Comparison of ENCODE assay signal across 11 cellular contexts in the genomic region with DNA sequence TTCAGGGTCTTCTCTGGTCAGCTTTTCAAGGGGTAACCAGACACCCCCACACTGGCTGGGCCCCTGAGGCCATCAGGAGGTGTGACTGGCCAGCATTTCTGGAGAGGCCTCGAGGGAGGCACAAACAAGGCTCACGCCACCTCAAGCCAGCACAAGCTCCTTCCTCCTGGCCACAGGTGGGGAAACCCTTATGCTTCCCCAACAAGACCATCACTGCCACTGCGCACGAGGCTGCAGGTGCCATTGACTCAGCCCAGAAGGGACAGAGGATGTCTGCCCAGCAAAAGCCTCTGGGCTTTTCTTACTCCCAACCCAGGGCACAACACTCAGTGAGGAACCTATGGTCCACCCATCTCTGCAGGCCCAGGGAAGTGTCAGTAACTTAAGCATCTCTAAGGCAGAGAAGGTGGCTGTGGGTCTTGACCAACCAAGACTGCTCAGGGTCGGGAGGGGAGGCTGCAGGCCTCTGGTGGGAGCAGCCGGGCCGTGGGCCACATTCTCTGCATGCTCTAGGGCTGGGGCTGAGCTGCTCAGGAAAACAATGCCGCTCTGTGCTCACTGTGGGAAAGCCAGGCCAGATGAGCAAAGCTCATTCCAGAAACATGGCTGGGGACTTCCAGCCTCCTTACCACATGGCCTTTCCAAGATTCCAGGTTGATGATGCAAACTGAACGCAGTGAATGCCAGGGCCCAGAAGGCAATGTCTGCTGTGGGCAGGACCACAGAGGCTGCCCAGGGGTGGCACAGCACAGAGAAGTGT. TPM values are rescaled to one million over a fixed set of nuclear protein-coding genes. Genes with fewer than 3 reads are reported as not detected.
DNase-seq lines count a peak whose midpoint lies in the region; ATAC-seq and TF ChIP-seq lines count a peak whose summit lies in the region.
"Had no signal": no experiment of that assay in that cellular context is flagged by ENCODE, and none has a peak within 500 bp of the region (broad histone marks: within the 10 kb centered on the region; RNA-seq: fewer than 3 reads in every experiment).

No MANE protein-coding gene starts in this region.

- H3K9me3 ChIP-seq in esophagus muscularis mucosa: no peaks in the 10 kb centered on the region

- DNase-seq in natural killer cell treated with Interleukin-12 subunit alpha and Interleukin-12 subunit beta and Interleukin-15 and Interleukin-18, amount 100 ng/mL, for 72 hours (ENCODE audit: low spot score): no peak
- DNase-seq in natural killer cell: no peak
- no peak for DNase-seq in esophagus muscularis mucosa (ENCODE audit: extremely low spot score)
- peak; percentile 50 for DNase-seq in mucosa of gallbladder (ENCODE audit: low spot score)
- DNase-seq in activated naive CD4-positive, alpha-beta T cell treated with anti-CD3 and anti-CD28 coated beads, Interleukin-2, amount 10 ng/mL, durations not matched to agents 7 days and 5 days: no peak
- DNase-seq in activated effector memory CD4-positive, alpha-beta T cell treated with Interleukin-2 at 50 U/mL for 16 hours: no peak
- no peak for DNase-seq in DMS114 treated with DMSO at 0.1 percent for 48 hours (lab: John Stamatoyannopoulos, UW; ENCODE audit: unreplicated experiment)
- DNase-seq: activated CD4-positive, alpha-beta T cell treated with anti-CD3 and anti-CD28 coated beads, Interleukin-2, amount 50 U/mL, for 1 hour; NCI-H1048 had no signal

- no peaks in the 10 kb centered on the region for H3K27me3 Mint-ChIP-seq in natural killer cell treated with Interleukin-12 subunit alpha and Interleukin-12 subunit beta and Interleukin-15 and Interleukin-18, amount 100 ng/mL, for 72 hours
- peaks cover 0 to 7% of the 10 kb centered on the region in 2 donors for H3K27me3 Mint-ChIP-seq in natural killer cell (ENCODE audit: low read depth in 2 of 2)
- H3K27me3 Mint-ChIP-seq in activated naive CD4-positive, alpha-beta T cell treated with anti-CD3 and anti-CD28 coated beads, Interleukin-2, amount 10 ng/mL, durations not matched to agents 7 days and 5 days: peaks cover 11% of the 10 kb centered on the region

- no peak for TF ChIP-seq EP300 in esophagus muscularis mucosa (IDR thresholded peaks at IDR 0.05)

- CTCF ChIA-PET in activated naive CD4-positive, alpha-beta T cell treated with anti-CD3 and anti-CD28 coated beads, Interleukin-2, amount 10 ng/mL, durations not matched to agents 7 days and 5 days (lab: Charles Lee): interaction anchor here (1.5 to 3.1 kb wide), 2 partner anchors 38 to 59 kb away, joined by 3 to 32 read pairs; no protein-coding TSS in a partner anchor

- peak overlapping the region; percentile 46 to 61 (median 46) for H3K27ac ChIP-seq in esophagus muscularis mucosa (replicated peaks in 1 of 4)
- H3K27ac ChIP-seq: C4-2B had no signal

- peak overlapping the region; percentile 47 to 78 for H3K27ac Mint-ChIP-seq in natural killer cell treated with Interleukin-12 subunit alpha and Interleukin-12 subunit beta and Interleukin-15 and Interleukin-18, amount 100 ng/mL, for 72 hours
- peak overlapping the region in 1 of 2 donors; percentile 57 for H3K27ac Mint-ChIP-seq in natural killer cell
- no peak overlapping the region for H3K27ac Mint-ChIP-seq in activated naive CD4-positive, alpha-beta T cell treated with anti-CD3 and anti-CD28 coated beads, Interleukin-2, amount 10 ng/mL, durations not matched to agents 7 days and 5 days

- no peaks in the 10 kb centered on the region for H3K27me3 ChIP-seq in esophagus muscularis mucosa

- H3K4me3 ChIP-seq in esophagus muscularis mucosa: no peak overlapping the region

- no peaks in the 10 kb centered on the region for H3K9me3 Mint-ChIP-seq in natural killer cell treated with Interleukin-12 subunit alpha and Interleukin-12 subunit beta and Interleukin-15 and Interleukin-18, amount 100 ng/mL, for 72 hours
- H3K9me3 Mint-ChIP-seq in natural killer cell: no peaks in the 10 kb centered on the region
- no peaks in the 10 kb centered on the region for H3K9me3 Mint-ChIP-seq in activated naive CD4-positive, alpha-beta T cell treated with anti-CD3 and anti-CD28 coated beads, Interleukin-2, amount 10 ng/mL, durations not matched to agents 7 days and 5 days

- 67% methylated on average over 6 of the region's 9 CpGs for WGBS in esophagus muscularis mucosa

- H3K4me1 Mint-ChIP-seq in natural killer cell treated with Interleukin-12 subunit alpha and Interleukin-12 subunit beta and Interleukin-15 and Interleukin-18, amount 100 ng/mL, for 72 hours (ENCODE audit: low read depth in 2 of 2): peaks cover 25 to 33% of the 10 kb centered on the region in 2 donors
- peaks cover 23 to 37% of the 10 kb centered on the region in 2 donors for H3K4me1 Mint-ChIP-seq in natural killer cell
- peaks cover 11% of the 10 kb centered on the region for H3K4me1 Mint-ChIP-seq in activated naive CD4-positive, alpha-beta T cell treated with anti-CD3 and anti-CD28 coated beads, Interleukin-2, amount 10 ng/mL, durations not matched to agents 7 days and 5 days

- H3K4me3 Mint-ChIP-seq in natural killer cell treated with Interleukin-12 subunit alpha and Interleukin-12 subunit beta and Interleukin-15 and Interleukin-18, amount 100 ng/mL, for 72 hours: no peak overlapping the region
- no peak overlapping the region for H3K4me3 Mint-ChIP-seq in natural killer cell
- H3K4me3 Mint-ChIP-seq in activated naive CD4-positive, alpha-beta T cell treated with anti-CD3 and anti-CD28 coated beads, Interleukin-2, amount 10 ng/mL, durations not matched to agents 7 days and 5 days: no peak overlapping the region

- no peak for ATAC-seq in natural killer cell treated with Interleukin-12 subunit alpha and Interleukin-12 subunit beta and Interleukin-15 and Interleukin-18, amount 100 ng/mL, for 72 hours
- no peak for ATAC-seq in natural killer cell
- ATAC-seq in HG03095 (IDR thresholded peaks at IDR 0.05; ENCODE audit: unreplicated experiment): no peak

- intact Hi-C loops in natural killer cell (cut with micrococcal nuclease): no loop called here
- intact Hi-C loops in esophagus muscularis mucosa (cut with DNase I): no loop called here

- TF ChIP-seq CTCF in natural killer cell (IDR thresholded peaks at IDR 0.05): no peak
- TF ChIP-seq CTCF in esophagus muscularis mucosa (IDR thresholded peaks at IDR 0.05): no peak

- H3K36me3 ChIP-seq in esophagus muscularis mucosa: no peaks in the 10 kb centered on the region

- no peaks in the 10 kb centered on the region for H3K36me3 Mint-ChIP-seq in natural killer cell treated with Interleukin-12 subunit alpha and Interleukin-12 subunit beta and Interleukin-15 and Interleukin-18, amount 100 ng/mL, for 72 hours
- H3K36me3 Mint-ChIP-seq in natural killer cell: no peaks in the 10 kb centered on the region
- no peaks in the 10 kb centered on the region for H3K36me3 Mint-ChIP-seq in activated naive CD4-positive, alpha-beta T cell treated with anti-CD3 and anti-CD28 coated beads, Interleukin-2, amount 10 ng/mL, durations not matched to agents 7 days and 5 days

- TF ChIP-seq POLR2A in esophagus muscularis mucosa (IDR thresholded peaks at IDR 0.05; ENCODE audit: low read depth): no peak

- peaks cover 36 to 43% (median 40%) of the 10 kb centered on the region in 4 donors for H3K4me1 ChIP-seq in esophagus muscularis mucosa

RNA-seq across cellular contexts. Expression of gene RASSF4, which starts 24.2 kb away (rescaled TPM):
- 10 to 100 TPM in 1 of 2 donors, 1 to 10 TPM in 1; 9.3 to 44.9 TPM for total RNA-seq in natural killer cell treated with Interleukin-12 subunit alpha and Interleukin-12 subunit beta and Interleukin-15 and Interleukin-18, amount 100 ng/mL, for 72 hours
- total RNA-seq in natural killer cell (100 to 1,000 TPM in 2 of 3 donors, 10 to 100 TPM in 1; 99.8 to 116 (median 104) TPM), esophagus muscularis mucosa (10 to 100 TPM; 27.6 to 41.5 (median 32.7) TPM), mucosa of gallbladder (41.9 TPM)

RNA-seq across cellular contexts. Expression of gene TMEM72, which starts 24.2 kb away (rescaled TPM):
- total RNA-seq in natural killer cell treated with Interleukin-12 subunit alpha and Interleukin-12 subunit beta and Interleukin-15 and Interleukin-18, amount 100 ng/mL, for 72 hours: not detected
- total RNA-seq in natural killer cell (not detected), esophagus muscularis mucosa (not detected), mucosa of gallbladder (not detected)

RNA-seq across cellular contexts. Expression of gene DEPP1, which starts 43.2 kb away (rescaled TPM):
- under 1 TPM; 0.31 to 0.53 TPM for total RNA-seq in natural killer cell treated with Interleukin-12 subunit alpha and Interleukin-12 subunit beta and Interleukin-15 and Interleukin-18, amount 100 ng/mL, for 72 hours
- total RNA-seq in natural killer cell (not detected), esophagus muscularis mucosa (100 to 1,000 TPM in 2 of 4 donors, 10 to 100 TPM in 2; 32.0 to 413 (median 126) TPM), mucosa of gallbladder (45.8 TPM)

Comparison
In these comparisons a context has a peak if more than half of its experiments do, and no peak if none do; other contexts are left out.
1. RNA of gene DEPP1, which starts 43.2 kb away (total RNA-seq): 32.0 to 413 TPM in esophagus muscularis mucosa and 45.8 TPM in mucosa of gallbladder (single experiment); 0.31 to 0.53 TPM in natural killer cell treated with Interleukin-12 subunit alpha and Interleukin-12 subunit beta and Interleukin-15 and Interleukin-18, amount 100 ng/mL, for 72 hours and not detected in natural killer cell; every median in the first group is over 10 times any median in the second.